8 cellular contexts compared by ENCODE assay signal in genomic region chr17:58531661-58532554, GRCh38. TPM values are rescaled to one million over a fixed set of nuclear protein-coding genes. Genes with fewer than 3 reads are reported as not detected.
DNase-seq lines count a peak whose midpoint lies in the region; ATAC-seq and TF ChIP-seq lines count a peak whose summit lies in the region.

No MANE protein-coding gene starts in this region.

- DNase-seq in CD4-positive, CD25-positive, alpha-beta regulatory T cell: peak; percentile 58 to 60 (median 59)
- no peak for DNase-seq in HFFc6
- peak; percentile 66 for DNase-seq in activated effector memory CD4-positive, alpha-beta T cell treated with Interleukin-2 at 50 U/mL for 16 hours
- no peak for DNase-seq in fibroblast of the aortic adventitia (ENCODE audit: low read depth)
- peak; percentile 65 for DNase-seq in natural killer cell
- no peak for DNase-seq in T1000 (lab: John Stamatoyannopoulos, UW)

- H3K4me3 Mint-ChIP-seq in CD4-positive, CD25-positive, alpha-beta regulatory T cell: peak overlapping the region; percentile 56 to 76 (median 62)
- peak overlapping the region; percentile 40; the same call in 1 of the 2 replicates for H3K4me3 Mint-ChIP-seq in HFFc6
- peak overlapping the region; percentile 25 for H3K4me3 Mint-ChIP-seq in natural killer cell

- no peak overlapping the region for H2AFZ ChIP-seq in OCI-LY1 (ENCODE audit: low read length)

- H3K36me3 Mint-ChIP-seq in CD4-positive, CD25-positive, alpha-beta regulatory T cell: peaks cover 4% of the 10 kb centered on the region
- no peaks in the 10 kb centered on the region for H3K36me3 Mint-ChIP-seq in HFFc6 (ENCODE audit: low read depth)
- H3K36me3 Mint-ChIP-seq in natural killer cell: no peaks in the 10 kb centered on the region

- no peak for TF ChIP-seq CTCF in HFFc6 (IDR thresholded peaks at IDR 0.05)
- TF ChIP-seq CTCF in OCI-LY1 (IDR thresholded peaks at IDR 0.05; ENCODE audit: low read length): no peak
- TF ChIP-seq CTCF in fibroblast of the aortic adventitia (IDR thresholded peaks at IDR 0.05; ENCODE audit: insufficient read depth, low read length): no peak
- no peak for TF ChIP-seq CTCF in natural killer cell (IDR thresholded peaks at IDR 0.05)

- peak overlapping the region; percentile 70 for H3K4me2 ChIP-seq in OCI-LY1 (ENCODE audit: low read length)

- peak overlapping the region; percentile 41 for H3K4me3 ChIP-seq in CD4-positive, CD25-positive, alpha-beta regulatory T cell (ENCODE audit: low read depth, low read length)
- peak overlapping the region; percentile 52 for H3K4me3 ChIP-seq in OCI-LY1 (ENCODE audit: low read depth, low read length, poor library complexity, severe bottlenecking)
- H3K4me3 ChIP-seq in fibroblast of the aortic adventitia (ENCODE audit: low read depth, low read length): peak overlapping the region; percentile 56

- H3K36me3 ChIP-seq in CD4-positive, CD25-positive, alpha-beta regulatory T cell (ENCODE audit: control insufficient read depth, insufficient read depth, low read length): no peaks in the 10 kb centered on the region
- H3K36me3 ChIP-seq in OCI-LY1 (ENCODE audit: insufficient read depth, low read length): no peaks in the 10 kb centered on the region

- peaks cover 0 to 2% (median 0%) of the 10 kb centered on the region in 4 donors for H3K4me1 Mint-ChIP-seq in CD4-positive, CD25-positive, alpha-beta regulatory T cell
- H3K4me1 Mint-ChIP-seq in HFFc6 (ENCODE audit: low read depth) (peaks cover 17% of the 10 kb centered on the region), natural killer cell (peaks cover 6 to 9% of the 10 kb centered on the region in 2 donors)

- peak; percentile 81 to 84 for ATAC-seq in CD4-positive, CD25-positive, alpha-beta regulatory T cell (ENCODE audit: low read depth in 2 of 2)
- ATAC-seq in natural killer cell: peak; percentile 89 to 98 (median 96)

- H3K79me2 ChIP-seq in OCI-LY1 (ENCODE audit: insufficient read depth, low read length): no peaks in the 10 kb centered on the region

- H4K20me1 ChIP-seq in OCI-LY1 (ENCODE audit: insufficient read depth, low read length): no peaks in the 10 kb centered on the region

- no peaks in the 10 kb centered on the region for H3K9me3 Mint-ChIP-seq in CD4-positive, CD25-positive, alpha-beta regulatory T cell
- no peaks in the 10 kb centered on the region for H3K9me3 Mint-ChIP-seq in HFFc6
- no peaks in the 10 kb centered on the region for H3K9me3 Mint-ChIP-seq in natural killer cell

- H3F3A ChIP-seq in OCI-LY1 (ENCODE audit: insufficient read depth, low read length): no peaks in the 10 kb centered on the region

- H3K4me1 ChIP-seq in CD4-positive, CD25-positive, alpha-beta regulatory T cell (ENCODE audit: control insufficient read depth, insufficient read depth, low read length, poor library complexity, severe bottlenecking): peaks cover 9% of the 10 kb centered on the region
- H3K4me1 ChIP-seq in OCI-LY1 (ENCODE audit: insufficient read depth, low read length, severe bottlenecking): no peaks in the 10 kb centered on the region

- peaks cover 14% of the 10 kb centered on the region for H3K27me3 ChIP-seq in CD4-positive, CD25-positive, alpha-beta regulatory T cell (ENCODE audit: control insufficient read depth, insufficient read depth, low read length)
- H3K27me3 ChIP-seq in OCI-LY1 (ENCODE audit: insufficient read depth, low read length): peaks cover 17% of the 10 kb centered on the region

- no peak overlapping the region for H3K27ac ChIP-seq in CD4-positive, CD25-positive, alpha-beta regulatory T cell (ENCODE audit: insufficient read depth, low read length, poor library complexity, severe bottlenecking)
- H3K27ac ChIP-seq in OCI-LY1 (ENCODE audit: low read depth, low read length, poor library complexity, severe bottlenecking) (no peak overlapping the region), temporal lobe (ENCODE audit: low read depth, low read length) (peak overlapping the region; percentile 100)

- H3K9me3 ChIP-seq in CD4-positive, CD25-positive, alpha-beta regulatory T cell (ENCODE audit: control insufficient read depth in 2 of 2, low read length in 2 of 2): no peaks in the 10 kb centered on the region
- H3K9me3 ChIP-seq in OCI-LY1 (ENCODE audit: low read length): no peaks in the 10 kb centered on the region

- peak overlapping the region in 1 of 3 donors; percentile 53 for H3K27ac Mint-ChIP-seq in CD4-positive, CD25-positive, alpha-beta regulatory T cell
- H3K27ac Mint-ChIP-seq in HFFc6 (no peak overlapping the region), natural killer cell (peak overlapping the region in 1 of 2 donors; percentile 38)

- H3K9ac ChIP-seq in OCI-LY1 (ENCODE audit: low read length): no peak overlapping the region

- intact Hi-C loops in natural killer cell (cut with micrococcal nuclease): no loop called here

- peaks cover 41% of the 10 kb centered on the region for H3K27me3 Mint-ChIP-seq in CD4-positive, CD25-positive, alpha-beta regulatory T cell
- H3K27me3 Mint-ChIP-seq in HFFc6 (ENCODE audit: insufficient read depth) (peaks cover 28% of the 10 kb centered on the region), natural killer cell (ENCODE audit: low read depth in 2 of 2) (peaks cover 30 to 43% of the 10 kb centered on the region in 2 donors)

- H3K9me2 ChIP-seq in OCI-LY1 (ENCODE audit: low read depth, low read length): no peaks in the 10 kb centered on the region

RNA-seq across cellular contexts. Expression of gene MTMR4, which starts 17.5 kb away (rescaled TPM):
- total RNA-seq in CD4-positive, CD25-positive, alpha-beta regulatory T cell: 43.6 TPM
- 10 to 100 TPM; 16.5 to 23.8 (median 18.6) TPM for polyA plus RNA-seq in CD4-positive, CD25-positive, alpha-beta regulatory T cell
- total RNA-seq in HFFc6 (2021; fragmentation: NEBNext Ultra II Directional; extraction: Animal tissue kit (Norgen Biotek cat#: 25700)): 10 to 100 TPM; 25.3 to 32.2 (median 28.2) TPM
- total RNA-seq in fibroblast of the aortic adventitia (ENCODE audit: low replicate concordance): 33.3 and 49.8 TPM in 2 replicates
- 10 to 100 TPM; 28.4 to 43.4 (median 39.7) TPM for total RNA-seq in natural killer cell
- total RNA-seq in temporal lobe: 93.2 TPM

RNA-seq across cellular contexts. Expression of gene HSF5, which starts 43.7 kb away (rescaled TPM):
- total RNA-seq in CD4-positive, CD25-positive, alpha-beta regulatory T cell: 3.0 TPM
- polyA plus RNA-seq in CD4-positive, CD25-positive, alpha-beta regulatory T cell: 1 to 10 TPM in 3 of 4 donors, under 1 TPM in 1; 0.83 to 2.1 (median 1.4) TPM
- total RNA-seq in HFFc6 (2021; fragmentation: NEBNext Ultra II Directional; extraction: Animal tissue kit (Norgen Biotek cat#: 25700)): not detected
- 0.16 TPM in 1 of 2 replicates, not detected in the other for total RNA-seq in fibroblast of the aortic adventitia (ENCODE audit: low replicate concordance)
- total RNA-seq in natural killer cell: under 1 TPM; 0.45 to 1.00 (median 0.94) TPM
- under 0.01 TPM for total RNA-seq in temporal lobe

Comparison
In these comparisons a context has a peak if more than half of its experiments do, and no peak if none do; other contexts are left out.
1. DNase-seq: peak in CD4-positive, CD25-positive, alpha-beta regulatory T cell (3 of 3), activated effector memory CD4-positive, alpha-beta T cell treated with Interleukin-2 at 50 U/mL for 16 hours (single experiment) and natural killer cell (single experiment); none in HFFc6 (single experiment), fibroblast of the aortic adventitia (single experiment) and T1000 (single experiment).
2. Peak in every context shown above with its lines, with median percentiles within 50 percentile points of each other: H3K4me3 ChIP-seq and H3K4me3 Mint-ChIP-seq.